2 cellular contexts compared by ENCODE assay signal in the genomic region with DNA sequence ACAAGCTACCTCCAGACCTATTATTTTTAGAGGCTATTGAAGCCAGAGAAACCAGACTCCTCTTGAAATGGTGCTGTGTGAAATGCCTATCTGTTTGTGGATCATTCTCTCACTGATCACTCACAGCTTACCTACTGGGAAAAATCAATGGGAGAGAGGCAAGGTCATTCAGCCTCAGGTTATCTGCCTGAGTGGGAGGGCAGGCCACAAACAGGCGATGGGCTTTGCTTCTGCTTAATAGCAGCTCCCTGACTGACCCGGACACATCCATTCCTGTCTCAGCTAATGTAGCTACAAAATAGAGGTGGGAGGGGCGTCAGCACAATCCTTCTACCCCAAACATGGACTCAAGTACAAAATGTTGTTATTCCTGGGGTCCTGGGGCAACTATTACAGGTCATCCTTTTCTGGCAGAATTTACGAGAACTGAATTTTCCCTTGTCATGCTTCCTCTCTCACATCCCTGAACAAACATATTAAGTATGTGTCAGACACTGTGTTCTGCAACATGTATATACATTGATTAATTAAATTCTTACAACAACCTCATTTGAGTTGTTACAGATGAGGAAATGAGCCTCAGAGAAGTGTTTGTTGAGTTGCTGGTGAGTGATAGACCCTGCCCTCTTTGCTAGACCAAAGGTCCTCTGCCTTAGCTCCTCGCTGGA.
TF ChIP-seq lines count a peak whose summit lies in the region.

No MANE protein-coding gene starts in this region.

TF ChIP-seq in GM23338, 12 proteins besides CTCF, POLR2A, EP300 and RAD21:
- TF ChIP-seq EZH2 (IDR thresholded peaks at IDR 0.05; ENCODE audit: low read depth, unreplicated experiment) (no peak), EZH2phosphoT487 (IDR thresholded peaks at IDR 0.05; ENCODE audit: unreplicated experiment) (no peak), JUNB (IDR thresholded peaks at IDR 0.05; ENCODE audit: unreplicated experiment) (no peak)
- TF ChIP-seq, protein P1, sequence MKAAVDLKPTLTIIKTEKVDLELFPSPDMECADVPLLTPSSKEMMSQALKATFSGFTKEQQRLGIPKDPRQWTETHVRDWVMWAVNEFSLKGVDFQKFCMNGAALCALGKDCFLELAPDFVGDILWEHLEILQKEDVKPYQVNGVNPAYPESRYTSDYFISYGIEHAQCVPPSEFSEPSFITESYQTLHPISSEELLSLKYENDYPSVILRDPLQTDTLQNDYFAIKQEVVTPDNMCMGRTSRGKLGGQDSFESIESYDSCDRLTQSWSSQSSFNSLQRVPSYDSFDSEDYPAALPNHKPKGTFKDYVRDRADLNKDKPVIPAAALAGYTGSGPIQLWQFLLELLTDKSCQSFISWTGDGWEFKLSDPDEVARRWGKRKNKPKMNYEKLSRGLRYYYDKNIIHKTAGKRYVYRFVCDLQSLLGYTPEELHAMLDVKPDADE (IDR thresholded peaks at IDR 0.05): no peak

TF ChIP-seq in SK-N-SH, 30 proteins besides CTCF, POLR2A, EP300 and RAD21:
- no peak for TF ChIP-seq TAF1 (IDR thresholded peaks at IDR 0.05; ENCODE audit: borderline replicate concordance, low read depth, low read length)
- TF ChIP-seq CHD2 (IDR thresholded peaks at IDR 0.05; ENCODE audit: low read length, partially characterized antibody): no peak
- TF ChIP-seq RFX5 (IDR thresholded peaks at IDR 0.05; ENCODE audit: low read length): no peak
- no peak for TF ChIP-seq EZH2phosphoT487 (IDR thresholded peaks at IDR 0.05; ENCODE audit: borderline replicate concordance, low read depth)
- no peak for TF ChIP-seq SMC3 (IDR thresholded peaks at IDR 0.05; ENCODE audit: low read depth, low read length)
- TF ChIP-seq, protein P2, sequence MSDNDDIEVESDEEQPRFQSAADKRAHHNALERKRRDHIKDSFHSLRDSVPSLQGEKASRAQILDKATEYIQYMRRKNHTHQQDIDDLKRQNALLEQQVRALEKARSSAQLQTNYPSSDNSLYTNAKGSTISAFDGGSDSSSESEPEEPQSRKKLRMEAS (IDR thresholded peaks at IDR 0.05; ENCODE audit: low read depth): no peak
- TF ChIP-seq, protein P3, sequence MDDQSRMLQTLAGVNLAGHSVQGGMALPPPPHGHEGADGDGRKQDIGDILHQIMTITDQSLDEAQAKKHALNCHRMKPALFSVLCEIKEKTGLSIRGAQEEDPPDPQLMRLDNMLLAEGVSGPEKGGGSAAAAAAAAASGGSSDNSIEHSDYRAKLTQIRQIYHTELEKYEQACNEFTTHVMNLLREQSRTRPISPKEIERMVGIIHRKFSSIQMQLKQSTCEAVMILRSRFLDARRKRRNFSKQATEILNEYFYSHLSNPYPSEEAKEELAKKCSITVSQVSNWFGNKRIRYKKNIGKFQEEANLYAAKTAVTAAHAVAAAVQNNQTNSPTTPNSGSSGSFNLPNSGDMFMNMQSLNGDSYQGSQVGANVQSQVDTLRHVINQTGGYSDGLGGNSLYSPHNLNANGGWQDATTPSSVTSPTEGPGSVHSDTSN (IDR thresholded peaks at IDR 0.05): no peak
- TF ChIP-seq JUND (IDR thresholded peaks at IDR 0.05): no peak
- TF ChIP-seq TEAD4 (IDR thresholded peaks at IDR 0.05; ENCODE audit: borderline replicate concordance, insufficient read depth): no peak
- no peak for TF ChIP-seq FOXM1 (IDR thresholded peaks at IDR 0.05; ENCODE audit: low read depth)
- TF ChIP-seq, protein P4, sequence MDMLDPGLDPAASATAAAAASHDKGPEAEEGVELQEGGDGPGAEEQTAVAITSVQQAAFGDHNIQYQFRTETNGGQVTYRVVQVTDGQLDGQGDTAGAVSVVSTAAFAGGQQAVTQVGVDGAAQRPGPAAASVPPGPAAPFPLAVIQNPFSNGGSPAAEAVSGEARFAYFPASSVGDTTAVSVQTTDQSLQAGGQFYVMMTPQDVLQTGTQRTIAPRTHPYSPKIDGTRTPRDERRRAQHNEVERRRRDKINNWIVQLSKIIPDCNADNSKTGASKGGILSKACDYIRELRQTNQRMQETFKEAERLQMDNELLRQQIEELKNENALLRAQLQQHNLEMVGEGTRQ (IDR thresholded peaks at IDR 0.05; ENCODE audit: borderline replicate concordance, low read depth, low read length): no peak
- no peak for TF ChIP-seq MXI1 (IDR thresholded peaks at IDR 0.05; ENCODE audit: low read depth, low read length)
- TF ChIP-seq FOSL2 (IDR thresholded peaks at IDR 0.05; ENCODE audit: borderline replicate concordance, low read depth): no peak
- TF ChIP-seq, protein P5, sequence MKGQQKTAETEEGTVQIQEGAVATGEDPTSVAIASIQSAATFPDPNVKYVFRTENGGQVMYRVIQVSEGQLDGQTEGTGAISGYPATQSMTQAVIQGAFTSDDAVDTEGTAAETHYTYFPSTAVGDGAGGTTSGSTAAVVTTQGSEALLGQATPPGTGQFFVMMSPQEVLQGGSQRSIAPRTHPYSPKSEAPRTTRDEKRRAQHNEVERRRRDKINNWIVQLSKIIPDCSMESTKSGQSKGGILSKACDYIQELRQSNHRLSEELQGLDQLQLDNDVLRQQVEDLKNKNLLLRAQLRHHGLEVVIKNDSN (IDR thresholded peaks at IDR 0.05; ENCODE audit: borderline replicate concordance, low read depth): no peak
- no peak for TF ChIP-seq MEF2A (IDR thresholded peaks at IDR 0.05; ENCODE audit: borderline replicate concordance, low read depth)
- no peak for TF ChIP-seq ELF1 (IDR thresholded peaks at IDR 0.05)
- TF ChIP-seq GATA2 (CRISPR knock-in tag; IDR thresholded peaks at IDR 0.05): no peak
- TF ChIP-seq, protein P6, sequence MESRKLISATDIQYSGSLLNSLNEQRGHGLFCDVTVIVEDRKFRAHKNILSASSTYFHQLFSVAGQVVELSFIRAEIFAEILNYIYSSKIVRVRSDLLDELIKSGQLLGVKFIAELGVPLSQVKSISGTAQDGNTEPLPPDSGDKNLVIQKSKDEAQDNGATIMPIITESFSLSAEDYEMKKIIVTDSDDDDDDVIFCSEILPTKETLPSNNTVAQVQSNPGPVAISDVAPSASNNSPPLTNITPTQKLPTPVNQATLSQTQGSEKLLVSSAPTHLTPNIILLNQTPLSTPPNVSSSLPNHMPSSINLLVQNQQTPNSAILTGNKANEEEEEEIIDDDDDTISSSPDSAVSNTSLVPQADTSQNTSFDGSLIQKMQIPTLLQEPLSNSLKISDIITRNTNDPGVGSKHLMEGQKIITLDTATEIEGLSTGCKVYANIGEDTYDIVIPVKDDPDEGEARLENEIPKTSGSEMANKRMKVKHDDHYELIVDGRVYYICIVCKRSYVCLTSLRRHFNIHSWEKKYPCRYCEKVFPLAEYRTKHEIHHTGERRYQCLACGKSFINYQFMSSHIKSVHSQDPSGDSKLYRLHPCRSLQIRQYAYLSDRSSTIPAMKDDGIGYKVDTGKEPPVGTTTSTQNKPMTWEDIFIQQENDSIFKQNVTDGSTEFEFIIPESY (IDR thresholded peaks at IDR 0.05; ENCODE audit: borderline replicate concordance, low read depth): no peak
